Comparison of ENCODE assay signal across 9 cellular contexts in genomic region chr19:48859711-48860572, GRCh38. TPM values are rescaled to one million over a fixed set of nuclear protein-coding genes. Genes with fewer than 3 reads are reported as not detected.
A peak's percentile ranks its signal among the peaks of the same experiment; 100 is the strongest.
DNase-seq lines count a peak whose midpoint lies in the region; ATAC-seq, FAIRE-seq and TF ChIP-seq lines count a peak whose summit lies in the region.
"Had no signal": no experiment of that assay in that cellular context is flagged by ENCODE, and none has a peak within 500 bp of the region (broad histone marks: within the 10 kb centered on the region; RNA-seq: fewer than 3 reads in every experiment).

No MANE protein-coding gene starts in this region.

- H3K9ac ChIP-seq in neuronal stem cell (ENCODE audit: low read depth, low read length, poor library complexity): no peak overlapping the region
- no peak overlapping the region for H3K9ac ChIP-seq in mammary epithelial cell (ENCODE audit: insufficient read depth, low read length)

- FAIRE-seq in GM12892 (lab: Jason Lieb, UNC): peak; percentile 5

- no peaks in the 10 kb centered on the region for H3K36me3 Mint-ChIP-seq in dendritic cell treated with granulocyte-macrophage colony-stimulating factor and Interleukin-4, amounts not matched to agents 40 ng/mL and 50 ng/mL, for 4 days (ENCODE audit: low read depth)
- H3K36me3 Mint-ChIP-seq: activated CD8-positive, alpha-beta memory T cell treated with anti-CD3 and anti-CD28 coated beads, Interleukin-2, amount 10 ng/mL, durations not matched to agents 7 days and 5 days had no signal

- CTCF ChIA-PET in HEK293T (lab: Yijun Ruan, JAX) (no interaction called here), mammary epithelial cell (lab: Charles Lee; ENCODE audit: low non-redundant PET) (no interaction called here)

- H4K8ac ChIP-seq in neuronal stem cell (ENCODE audit: low read depth, low read length): peak overlapping the region; percentile 9

- POLR2A ChIA-PET in HEK293T (lab: Yijun Ruan, JAX): interaction anchor here (1.0 kb wide), 2 partner anchors 12 to 22 kb away, joined by 3 to 7 read pairs; partner anchors contain the start of gene PPP1R15A

- H3K36me3 ChIP-seq in neuronal stem cell (replicated peaks in 1 of 2; ENCODE audit: control insufficient read depth in 2 of 2, insufficient read depth in 2 of 2, low read length in 2 of 2) (peaks cover 0 to 39% of the 10 kb centered on the region in 2 donors), mammary epithelial cell (ENCODE audit: insufficient read depth, low read length) (no peaks in the 10 kb centered on the region)

- H3K27me3 ChIP-seq in neuronal stem cell (ENCODE audit: control insufficient read depth in 3 of 3, insufficient read depth in 3 of 3, low read depth in 1 of 3, low read length in 3 of 3): no peaks in the 10 kb centered on the region
- H3K27me3 ChIP-seq in mammary epithelial cell (ENCODE audit: insufficient read depth, low read length): no peaks in the 10 kb centered on the region

- in situ Hi-C loops in mammary epithelial cell (cut with MboI; ENCODE audit: low sequenced_read_pairs in 2 of 2): no loop called here

- ATAC-seq in HG03469 (IDR thresholded peaks at IDR 0.05; ENCODE audit: unreplicated experiment): no peak
- no peak for ATAC-seq in HG03439 (IDR thresholded peaks at IDR 0.05; ENCODE audit: unreplicated experiment)
- ATAC-seq in GM21576 (IDR thresholded peaks at IDR 0.05; ENCODE audit: unreplicated experiment): no peak

- no peak for TF ChIP-seq POLR2A in GM12892 (IDR thresholded peaks at IDR 0.05; ENCODE audit: low read depth, low read length)

- H3K18ac ChIP-seq in neuronal stem cell (ENCODE audit: low read length): peak overlapping the region; percentile 48

- intact Hi-C loops in dendritic cell treated with granulocyte-macrophage colony-stimulating factor and Interleukin-4, amounts not matched to agents 40 ng/mL and 50 ng/mL, for 4 days (cut with micrococcal nuclease): no loop called here
- intact Hi-C loops in mammary epithelial cell (cut with micrococcal nuclease): no loop called here

- no peak overlapping the region for H2BK5ac ChIP-seq in neuronal stem cell (ENCODE audit: low read length)

- peak overlapping the region; percentile 31 for H3K27ac Mint-ChIP-seq in dendritic cell treated with granulocyte-macrophage colony-stimulating factor and Interleukin-4, amounts not matched to agents 40 ng/mL and 50 ng/mL, for 4 days

- H3K4me2 ChIP-seq in neuronal stem cell (ENCODE audit: insufficient read depth, low read length, poor library complexity, severe bottlenecking) (no peak overlapping the region), mammary epithelial cell (ENCODE audit: insufficient read depth, low read depth, low read length) (no peak overlapping the region)

- H3K4me1 ChIP-seq in neuronal stem cell (ENCODE audit: control insufficient read depth in 2 of 2, insufficient read depth in 1 of 2, low read depth in 1 of 2, low read length in 2 of 2) (peaks cover 2 to 6% of the 10 kb centered on the region in 2 donors), mammary epithelial cell (ENCODE audit: insufficient read depth, low read length) (no peaks in the 10 kb centered on the region)

- H3K9me3 ChIP-seq in neuronal stem cell (replicated peaks in 1 of 2; ENCODE audit: control insufficient read depth in 2 of 2, insufficient read depth in 1 of 2, low read depth in 1 of 2, low read length in 2 of 2) (no peaks in the 10 kb centered on the region), mammary epithelial cell (replicated peaks; ENCODE audit: insufficient read depth, low read length) (no peaks in the 10 kb centered on the region)

- peaks cover 9% of the 10 kb centered on the region for H3K4me1 Mint-ChIP-seq in dendritic cell treated with granulocyte-macrophage colony-stimulating factor and Interleukin-4, amounts not matched to agents 40 ng/mL and 50 ng/mL, for 4 days (ENCODE audit: low read depth)

- H3K4me3 ChIP-seq in neuronal stem cell (ENCODE audit: low read length in 2 of 2) (no peak overlapping the region), mammary epithelial cell (replicated peaks in 1 of 3; ENCODE audit: insufficient read depth in 1 of 3, low read depth in 2 of 3, low read length in 3 of 3) (no peak overlapping the region)

- H4K91ac ChIP-seq in neuronal stem cell (ENCODE audit: low read depth, low read length, poor library complexity): no peak overlapping the region

- no peak overlapping the region for H2BK12ac ChIP-seq in neuronal stem cell (ENCODE audit: low read length)

- H2BK15ac ChIP-seq in neuronal stem cell (ENCODE audit: low read length): no peak overlapping the region

- H3K4ac ChIP-seq in neuronal stem cell (ENCODE audit: low read length): no peak overlapping the region

- dilution Hi-C loops in mammary epithelial cell (cut with HindIII; ENCODE audit: low sequenced_read_pairs): no loop called here

- H3K9me3 Mint-ChIP-seq in dendritic cell treated with granulocyte-macrophage colony-stimulating factor and Interleukin-4, amounts not matched to agents 40 ng/mL and 50 ng/mL, for 4 days: no peaks in the 10 kb centered on the region

- H3K14ac ChIP-seq in neuronal stem cell (ENCODE audit: low read length): no peak overlapping the region

- H3K27ac ChIP-seq in neuronal stem cell (replicated peaks; ENCODE audit: low read length) (no peak overlapping the region), mammary epithelial cell (ENCODE audit: insufficient read depth, low read depth, low read length) (no peak overlapping the region)

- H2AK5ac ChIP-seq in neuronal stem cell (ENCODE audit: low read depth, low read length): peak overlapping the region; percentile 81

- peak overlapping the region; percentile 27 for H3K4me3 Mint-ChIP-seq in dendritic cell treated with granulocyte-macrophage colony-stimulating factor and Interleukin-4, amounts not matched to agents 40 ng/mL and 50 ng/mL, for 4 days

- DNase-seq in GM12892 (ENCODE audit: insufficient read length): no peak
- DNase-seq in HEK293T (ENCODE audit: extremely low spot score): peak; percentile 53
- DNase-seq in neuronal stem cell (ENCODE audit: low spot score): no peak
- DNase-seq in mammary epithelial cell: no peak

- BruUV-seq in mammary epithelial cell (replicated peaks; lab: Mats Ljungman, UMichigan): no TSS peak

- H3K23ac ChIP-seq in neuronal stem cell (ENCODE audit: low read depth, low read length, poor library complexity): peak overlapping the region; percentile 18

- H2BK120ac ChIP-seq in neuronal stem cell (ENCODE audit: low read depth, low read length): no peak overlapping the region

- H4K20me1 ChIP-seq in mammary epithelial cell (ENCODE audit: insufficient read depth, low read length): no peaks in the 10 kb centered on the region

- no peaks in the 10 kb centered on the region for H3K79me1 ChIP-seq in neuronal stem cell (ENCODE audit: low read depth, low read length)

- H3K27me3 Mint-ChIP-seq in dendritic cell treated with granulocyte-macrophage colony-stimulating factor and Interleukin-4, amounts not matched to agents 40 ng/mL and 50 ng/mL, for 4 days: peaks cover 21% of the 10 kb centered on the region
- H3K27me3 Mint-ChIP-seq: activated CD8-positive, alpha-beta memory T cell treated with anti-CD3 and anti-CD28 coated beads, Interleukin-2, amount 10 ng/mL, durations not matched to agents 7 days and 5 days had no signal

- no peak for TF ChIP-seq CTCF in mammary epithelial cell (conservative IDR thresholded peaks at IDR 0.05 in 1 of 2, IDR thresholded peaks at IDR 0.05 in 1 of 2; ENCODE audit: extremely low read depth in 1 of 2, insufficient read depth in 1 of 2, low read depth in 1 of 2, low read length in 2 of 2)

- no peaks in the 10 kb centered on the region for H3K79me2 ChIP-seq in mammary epithelial cell (ENCODE audit: insufficient read depth, low read length)

- no CpG with 5 or more reads among the region's 30 CpGs for WGBS in neuronal stem cell (ENCODE audit: extremely low coverage in 2 of 2, insufficient read length in 2 of 2, insufficient replicate concordance in 1 of 2), 2 donors
- WGBS in mammary epithelial cell (ENCODE audit: low coverage, missing lambda C conversion rate): 89% methylated on average over 20 of the region's 30 CpGs

- H2AFZ ChIP-seq in neuronal stem cell (ENCODE audit: low read length): no peak overlapping the region
- H2AFZ ChIP-seq in mammary epithelial cell (ENCODE audit: low read depth, low read length): no peak overlapping the region

TF ChIP-seq in HEK293T, 16 proteins besides CTCF, POLR2A, EP300 and RAD21 (continues in another document):
- TF ChIP-seq SUZ12 (IDR thresholded peaks at IDR 0.05) (no peak), ZNF384 (IDR thresholded peaks at IDR 0.05) (no peak), FOXK2 (IDR thresholded peaks at IDR 0.05) (no peak), FOXM1 (IDR thresholded peaks at IDR 0.05; ENCODE audit: borderline replicate concordance) (no peak), TARDBP (IDR thresholded peaks at IDR 0.05) (no peak), ARNT (IDR thresholded peaks at IDR 0.05) (no peak), HDGF (IDR thresholded peaks at IDR 0.05; ENCODE audit: borderline replicate concordance) (no peak), ELF4 (IDR thresholded peaks at IDR 0.05) (no peak), FOXA1 (IDR thresholded peaks at IDR 0.05) (no peak), NFRKB (IDR thresholded peaks at IDR 0.05) (no peak), LEF1 (IDR thresholded peaks at IDR 0.05; ENCODE audit: borderline replicate concordance) (no peak)

RNA-seq across cellular contexts. Expression of gene PLEKHA4, which starts 8.5 kb away (rescaled TPM):
- polyA plus RNA-seq in GM12892 (2012; ENCODE audit: missing spikeins): 2.3 TPM
- polyA plus RNA-seq in neuronal stem cell (2013, experiment 1 of 2): 19.9 TPM
- 19.6 TPM for polyA plus RNA-seq in neuronal stem cell (2013, experiment 2 of 2)
- 10 to 100 TPM; 10.0 to 12.7 TPM for total RNA-seq in mammary epithelial cell
- polyA plus RNA-seq in mammary epithelial cell: 4.9 TPM
- polyA minus RNA-seq in mammary epithelial cell: 7.6 TPM

RNA-seq across cellular contexts. Expression of gene PPP1R15A, which starts 12.3 kb away (rescaled TPM):
- 69.7 TPM for polyA plus RNA-seq in GM12892 (2012; ENCODE audit: missing spikeins)
- polyA plus RNA-seq in neuronal stem cell (2013, experiment 1 of 2): 21.2 TPM
- polyA plus RNA-seq in neuronal stem cell (2013, experiment 2 of 2): 21.1 TPM
- total RNA-seq in mammary epithelial cell: 100 to 1,000 TPM in 1 of 2 donors, 10 to 100 TPM in 1; 28.8 to 200 TPM
- 22.9 TPM for polyA plus RNA-seq in mammary epithelial cell
- 25.8 TPM for polyA minus RNA-seq in mammary epithelial cell

RNA-seq across cellular contexts. Expression of gene HSD17B14, which starts 23.7 kb away (rescaled TPM):
- 6.3 TPM for polyA plus RNA-seq in GM12892 (2012; ENCODE audit: missing spikeins)
- 24.4 TPM for polyA plus RNA-seq in neuronal stem cell (2013, experiment 1 of 2)
- polyA plus RNA-seq in neuronal stem cell (2013, experiment 2 of 2): 24.3 TPM
- 1 to 10 TPM in 1 of 2 donors, not detected in 1; 3.0 TPM for total RNA-seq in mammary epithelial cell
- 0.29 TPM for polyA plus RNA-seq in mammary epithelial cell
- polyA minus RNA-seq in mammary epithelial cell: not detected

RNA-seq across cellular contexts. Expression of gene TULP2, which starts 38.6 kb away (rescaled TPM):
- 3.1 TPM for polyA plus RNA-seq in GM12892 (2012; ENCODE audit: missing spikeins)
- polyA plus RNA-seq in neuronal stem cell (2013, experiment 1 of 2): 0.71 TPM
- polyA plus RNA-seq in neuronal stem cell (2013, experiment 2 of 2): 0.43 TPM
- under 1 TPM in 1 of 2 donors, not detected in 1; 0.17 TPM for total RNA-seq in mammary epithelial cell
- polyA plus RNA-seq in mammary epithelial cell: not detected
- not detected for polyA minus RNA-seq in mammary epithelial cell

RNA-seq across cellular contexts. Expression of gene NUCB1, which starts 40.2 kb away (rescaled TPM):
- polyA plus RNA-seq in GM12892 (2012; ENCODE audit: missing spikeins): 41.6 TPM
- polyA plus RNA-seq in neuronal stem cell (2013, experiment 1 of 2): 61.4 TPM
- 60.3 TPM for polyA plus RNA-seq in neuronal stem cell (2013, experiment 2 of 2)
- 100 to 1,000 TPM; 132 to 133 TPM for total RNA-seq in mammary epithelial cell
- polyA plus RNA-seq in mammary epithelial cell: 73.7 TPM
- polyA minus RNA-seq in mammary epithelial cell: 61.7 TPM
